In the genomic region with DNA sequence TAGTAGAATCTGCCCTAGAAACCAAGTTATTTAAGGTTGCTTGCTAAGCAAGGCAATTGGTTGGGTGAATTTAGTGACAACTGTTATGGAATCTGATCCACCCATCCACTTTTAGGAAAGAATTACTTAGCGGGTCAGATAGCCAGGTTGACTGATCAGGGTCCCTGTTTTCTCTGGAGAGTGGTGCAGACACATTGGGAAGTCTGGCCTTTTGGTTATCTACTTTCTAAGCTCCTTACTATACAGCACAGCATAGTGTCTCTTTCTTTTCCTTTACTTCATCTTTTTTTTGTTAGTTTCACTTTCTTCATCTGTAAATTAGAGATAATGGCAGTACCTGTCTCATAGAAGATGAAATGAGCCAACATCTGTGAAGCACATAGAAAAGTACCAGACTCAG, we compare ENCODE assay signal across 9 cellular contexts. TPM values are rescaled to one million over a fixed set of nuclear protein-coding genes. Genes with fewer than 3 reads are reported as not detected.
DNase-seq lines count a peak whose midpoint lies in the region; ATAC-seq and TF ChIP-seq lines count a peak whose summit lies in the region.
"Had no signal": no experiment of that assay in that cellular context is flagged by ENCODE, and none has a peak within 500 bp of the region (broad histone marks: within the 10 kb centered on the region; RNA-seq: fewer than 3 reads in every experiment).

No MANE protein-coding gene starts in this region.

- peaks cover 7% of the 10 kb centered on the region for H3K36me3 Mint-ChIP-seq in chondrocyte (ENCODE audit: low read depth)
- peaks cover 6% of the 10 kb centered on the region for H3K36me3 Mint-ChIP-seq in natural killer cell treated with Interleukin-12 subunit alpha and Interleukin-12 subunit beta and Interleukin-15 and Interleukin-18, amount 100 ng/mL, for 72 hours

- H3K36me3 ChIP-seq in cardiac muscle cell: no peaks in the 10 kb centered on the region

- H3K9me3 Mint-ChIP-seq in chondrocyte (ENCODE audit: low read depth): no peaks in the 10 kb centered on the region
- no peaks in the 10 kb centered on the region for H3K9me3 Mint-ChIP-seq in natural killer cell treated with Interleukin-12 subunit alpha and Interleukin-12 subunit beta and Interleukin-15 and Interleukin-18, amount 100 ng/mL, for 72 hours

- no peaks in the 10 kb centered on the region for H3K27me3 Mint-ChIP-seq in chondrocyte (ENCODE audit: low read depth)
- H3K27me3 Mint-ChIP-seq in natural killer cell treated with Interleukin-12 subunit alpha and Interleukin-12 subunit beta and Interleukin-15 and Interleukin-18, amount 100 ng/mL, for 72 hours: no peaks in the 10 kb centered on the region

- no peaks in the 10 kb centered on the region for H3K27me3 ChIP-seq in cardiac muscle cell

- peak overlapping the region; percentile 36 for H3K27ac Mint-ChIP-seq in chondrocyte (ENCODE audit: unreplicated experiment)
- H3K27ac Mint-ChIP-seq in natural killer cell treated with Interleukin-12 subunit alpha and Interleukin-12 subunit beta and Interleukin-15 and Interleukin-18, amount 100 ng/mL, for 72 hours: peak overlapping the region; percentile 12 to 50

- peak overlapping the region; percentile 90 for H3K27ac ChIP-seq in cardiac muscle cell

- no peak for ATAC-seq in Right ventricle myocardium inferior
- peak in 1 of 2 donors; percentile 43 for ATAC-seq in natural killer cell treated with Interleukin-12 subunit alpha and Interleukin-12 subunit beta and Interleukin-15 and Interleukin-18, amount 100 ng/mL, for 72 hours

- H3K4me3 ChIP-seq in cardiac muscle cell: no peak overlapping the region

- no peaks in the 10 kb centered on the region for H3K9me3 ChIP-seq in cardiac muscle cell (ENCODE audit: low read depth)
- H3K9me3 ChIP-seq: Caco-2 had no signal

- intact Hi-C loops in Right ventricle myocardium inferior (cut with DNase I): no loop called here

- H3K4me1 ChIP-seq in cardiac muscle cell (ENCODE audit: low read depth): peaks cover 51% of the 10 kb centered on the region

- TF ChIP-seq CTCF in cardiac muscle cell (IDR thresholded peaks at IDR 0.05; ENCODE audit: low read depth, low read length) (no peak), chondrocyte (IDR thresholded peaks at IDR 0.05) (no peak)

- H3K4me1 Mint-ChIP-seq in chondrocyte (ENCODE audit: low read depth): peaks cover 18% of the 10 kb centered on the region
- H3K4me1 Mint-ChIP-seq in natural killer cell treated with Interleukin-12 subunit alpha and Interleukin-12 subunit beta and Interleukin-15 and Interleukin-18, amount 100 ng/mL, for 72 hours (ENCODE audit: low read depth in 2 of 2): peaks cover 26 to 28% of the 10 kb centered on the region in 2 donors

- DNase-seq in cardiac muscle cell (ENCODE audit: low read depth in 1 of 2, low spot score in 1 of 2) (no peak), Right ventricle myocardium inferior (ENCODE audit: missing footprints) (no peak), chondrocyte (ENCODE audit: low spot score) (no peak), NCI-H1694 treated with DMSO at 0.1 percent for 48 hours (lab: John Stamatoyannopoulos, UW) (no peak), NCI-H187 (lab: John Stamatoyannopoulos, UW) (no peak), NCI-H2227 treated with DMSO at 0.1 percent for 48 hours (lab: John Stamatoyannopoulos, UW) (no peak), NCI-H2196 (lab: John Stamatoyannopoulos, UW; ENCODE audit: unreplicated experiment) (no peak)
- no peak for DNase-seq in natural killer cell treated with Interleukin-12 subunit alpha and Interleukin-12 subunit beta and Interleukin-15 and Interleukin-18, amount 100 ng/mL, for 72 hours (ENCODE audit: low spot score)
- DNase-seq: Caco-2 had no signal

- H3K4me3 Mint-ChIP-seq in chondrocyte (ENCODE audit: unreplicated experiment): no peak overlapping the region
- peak overlapping the region; percentile 20 for H3K4me3 Mint-ChIP-seq in natural killer cell treated with Interleukin-12 subunit alpha and Interleukin-12 subunit beta and Interleukin-15 and Interleukin-18, amount 100 ng/mL, for 72 hours

RNA-seq across cellular contexts. Expression of gene HERC3, which starts 7.4 kb away (rescaled TPM):
- total RNA-seq in cardiac muscle cell (25.6 and 29.4 TPM in 2 replicates), Right ventricle myocardium inferior (49.5 TPM), chondrocyte (14.0 to 16.7 TPM (median 16.6 TPM) in 3 replicates)
- polyA plus RNA-seq in cardiac muscle cell: 35.3 and 41.1 TPM in 2 replicates
- 10 to 100 TPM; 27.9 to 49.6 TPM for total RNA-seq in natural killer cell treated with Interleukin-12 subunit alpha and Interleukin-12 subunit beta and Interleukin-15 and Interleukin-18, amount 100 ng/mL, for 72 hours
